ENCODE assay signal across 10 cellular contexts in genomic region chr14:36646664-36647416, GRCh38. TPM values are rescaled to one million over a fixed set of nuclear protein-coding genes. Genes with fewer than 3 reads are reported as not detected.
DNase-seq lines count a peak whose midpoint lies in the region; ATAC-seq and TF ChIP-seq lines count a peak whose summit lies in the region.
"Had no signal": no experiment of that assay in that cellular context is flagged by ENCODE, and none has a peak within 500 bp of the region (broad histone marks: within the 10 kb centered on the region; RNA-seq: fewer than 3 reads in every experiment).

No MANE protein-coding gene starts in this region.

- in situ Hi-C loops in GM13976 (cut with MboI; ENCODE audit: low sequenced_read_pairs, unreplicated experiment) = no loop called here

- TF ChIP-seq CTCF in GM13976 (IDR thresholded peaks at IDR 0.05; ENCODE audit: borderline replicate concordance, control extremely low read depth, extremely low read depth, insufficient read depth, missing control alignments) = no peak
- no peak for TF ChIP-seq CTCF in WI38 (IDR thresholded peaks at IDR 0.05; ENCODE audit: low read depth, low read length)
- TF ChIP-seq CTCF in RWPE1 (conservative IDR thresholded peaks at IDR 0.05; ENCODE audit: low read depth) = no peak

- peak; percentile 13 for DNase-seq in GM13976 (ENCODE audit: low spot score)
- peak; percentile 75 for DNase-seq in sciatic nerve (ENCODE audit: low spot score)
- no peak for DNase-seq in RWPE1 (ENCODE audit: low spot score)
- DNase-seq in NCI-H1105 treated with DMSO at 0.1 percent for 48 hours (lab: John Stamatoyannopoulos, UW) = no peak
- DNase-seq: activated naive CD8-positive, alpha-beta T cell treated with anti-CD3 and anti-CD28 coated beads, Interleukin-2, amount 10 ng/mL, durations not matched to agents 7 days and 5 days had no signal

- CTCF ChIA-PET in RWPE1 (lab: Yijun Ruan, JAX) = interaction anchor here (0.6 to 2.6 kb wide), 12 partner anchors 7 to 502 kb away, joined by 3 to 19 read pairs (median 4); no protein-coding TSS in a partner anchor

- H3K4me3 ChIP-seq in WI38 (ENCODE audit: low read depth, low read length) (peak overlapping the region; percentile 54), iPS-11a (ENCODE audit: low read depth, low read length) (peak overlapping the region; percentile 50)

- intact Hi-C loops in sciatic nerve (cut with DNase I) = no loop called here

- POLR2A ChIA-PET in RWPE1 (lab: Yijun Ruan, JAX; ENCODE audit: low non-redundant PET) = interaction anchor here (0.6 kb wide), 1 partner anchor 296 kb away, joined by 3 read pairs; no protein-coding TSS in a partner anchor

- ATAC-seq in sciatic nerve (peak; percentile 94), GM21825 (IDR thresholded peaks at IDR 0.05; ENCODE audit: unreplicated experiment) (no peak), HG03108 (IDR thresholded peaks at IDR 0.05; ENCODE audit: unreplicated experiment) (no peak)

- no peak overlapping the region for H3K27ac ChIP-seq in RWPE1

RNA-seq across cellular contexts. Expression of gene PAX9, which starts 14.8 kb away (rescaled TPM):
- 5.3 TPM for total RNA-seq in sciatic nerve
- total RNA-seq: activated naive CD8-positive, alpha-beta T cell treated with anti-CD3 and anti-CD28 coated beads, Interleukin-2, amount 10 ng/mL, durations not matched to agents 7 days and 5 days; lung microvascular endothelial cell had no signal

Comparison
In these comparisons a context has a peak if more than half of its experiments do, and no peak if none do; other contexts are left out.
1. DNase-seq: peak in GM13976 (single experiment) and sciatic nerve (single experiment); none in RWPE1 (single experiment) and NCI-H1105 treated with DMSO at 0.1 percent for 48 hours (single experiment).